Comparison of ENCODE assay signal across 9 cellular contexts in genomic region chr4:78937837-78938236, GRCh38. TPM values are rescaled to one million over a fixed set of nuclear protein-coding genes. Genes with fewer than 3 reads are reported as not detected.
A peak's percentile ranks its signal among the peaks of the same experiment; 100 is the strongest.
DNase-seq lines count a peak whose midpoint lies in the region; ATAC-seq lines count a peak whose summit lies in the region.
"Had no signal": no experiment of that assay in that cellular context is flagged by ENCODE, and none has a peak within 500 bp of the region (broad histone marks: within the 10 kb centered on the region; RNA-seq: fewer than 3 reads in every experiment).

No MANE protein-coding gene starts in this region.

- H3K4ac ChIP-seq in mesendoderm (ENCODE audit: low read depth, low read length), result no peak overlapping the region

- H3K9me3 ChIP-seq in CD4-positive, CD25-positive, alpha-beta regulatory T cell (ENCODE audit: control insufficient read depth in 2 of 2, low read length in 2 of 2), result no peaks in the 10 kb centered on the region
- H3K9me3 ChIP-seq in HUES64 (ENCODE audit: insufficient read depth, low read depth, low read length), result no peaks in the 10 kb centered on the region
- no peaks in the 10 kb centered on the region for H3K9me3 ChIP-seq in adipocyte (ENCODE audit: control insufficient read depth, low read length)

- no peak overlapping the region for H4K8ac ChIP-seq in mesendoderm (ENCODE audit: low read depth, low read length)

- H3K27ac Mint-ChIP-seq in CD4-positive, CD25-positive, alpha-beta regulatory T cell, result peak overlapping the region in 1 of 3 donors; percentile 70

- no peak overlapping the region for H3K23ac ChIP-seq in mesendoderm (ENCODE audit: low read length)

- H3K27me3 ChIP-seq in CD4-positive, CD25-positive, alpha-beta regulatory T cell (ENCODE audit: control insufficient read depth, insufficient read depth, low read length), result no peaks in the 10 kb centered on the region
- H3K27me3 ChIP-seq in HUES64 (ENCODE audit: insufficient read depth, low read length) (peaks cover 14% of the 10 kb centered on the region; the same call in 1 of the 2 replicates), adipocyte (replicated peaks; ENCODE audit: control insufficient read depth, insufficient read depth, low read length) (no peaks in the 10 kb centered on the region), mesendoderm (ENCODE audit: insufficient read depth, low read length, poor library complexity) (no peaks in the 10 kb centered on the region)

- H3K4me1 ChIP-seq in CD4-positive, CD25-positive, alpha-beta regulatory T cell (ENCODE audit: control insufficient read depth, insufficient read depth, low read length, poor library complexity, severe bottlenecking), result peaks cover 18% of the 10 kb centered on the region
- H3K4me1 ChIP-seq in HUES64 (ENCODE audit: insufficient read depth, low read length), result peaks cover 31% of the 10 kb centered on the region
- H3K4me1 ChIP-seq in adipocyte (ENCODE audit: control insufficient read depth, insufficient read depth, low read length), result peaks cover 18% of the 10 kb centered on the region
- peaks cover 13% of the 10 kb centered on the region for H3K4me1 ChIP-seq in mesendoderm (ENCODE audit: control insufficient read depth, low read depth, low read length)

- H2AK5ac ChIP-seq in mesendoderm (ENCODE audit: low read length), result no peak overlapping the region

- no peak overlapping the region for H2BK120ac ChIP-seq in mesendoderm (ENCODE audit: low read depth, low read length)

- 52% methylated on average over 4 of the region's 4 CpGs for WGBS in HUES64
- WGBS in mesendoderm (ENCODE audit: extremely low coverage, insufficient coverage, low lambda C conversion rate), result no CpG with 5 or more reads among the region's 4 CpGs

- peaks cover 7% of the 10 kb centered on the region for H3K36me3 ChIP-seq in CD4-positive, CD25-positive, alpha-beta regulatory T cell (ENCODE audit: control insufficient read depth, insufficient read depth, low read length)
- peaks cover 23% of the 10 kb centered on the region for H3K36me3 ChIP-seq in HUES64 (ENCODE audit: insufficient read depth, low read length)
- H3K36me3 ChIP-seq in adipocyte (ENCODE audit: control insufficient read depth, insufficient read depth, low read length, severe bottlenecking), result no peaks in the 10 kb centered on the region
- H3K36me3 ChIP-seq in mesendoderm (ENCODE audit: control insufficient read depth, insufficient read depth, low read length), result no peaks in the 10 kb centered on the region

- H3K18ac ChIP-seq in mesendoderm (ENCODE audit: low read length), result no peak overlapping the region

- H2BK5ac ChIP-seq in mesendoderm (ENCODE audit: low read length), result no peak overlapping the region

- H3K36me3 Mint-ChIP-seq in CD4-positive, CD25-positive, alpha-beta regulatory T cell, result peaks cover 11% of the 10 kb centered on the region

- H3K9ac ChIP-seq in HUES64 (ENCODE audit: low read depth, low read length) (peak overlapping the region; percentile 81; the same call in 1 of the 2 replicates), adipocyte (ENCODE audit: low read length) (no peak overlapping the region), mesendoderm (ENCODE audit: low read length) (no peak overlapping the region)

- no peak overlapping the region for H4K5ac ChIP-seq in mesendoderm (ENCODE audit: low read length)

- H3K27me3 Mint-ChIP-seq in CD4-positive, CD25-positive, alpha-beta regulatory T cell, result peaks cover 10% of the 10 kb centered on the region

- H3K79me1 ChIP-seq in mesendoderm (ENCODE audit: low read length), result peaks cover 12% of the 10 kb centered on the region

- ATAC-seq in CD4-positive, CD25-positive, alpha-beta regulatory T cell (ENCODE audit: low read depth in 2 of 2), result no peak
- ATAC-seq in GM21825 (IDR thresholded peaks at IDR 0.05; ENCODE audit: unreplicated experiment), result no peak

- DNase-seq in CD4-positive, CD25-positive, alpha-beta regulatory T cell, result no peak
- DNase-seq in adipocyte (ENCODE audit: low read depth) (no peak), mesendoderm (peak; percentile 48), NCI-H526 treated with DMSO at 0.1 percent for 48 hours (lab: John Stamatoyannopoulos, UW) (no peak), HuH-7.5 (ENCODE audit: low spot score) (no peak), SHP77 (lab: John Stamatoyannopoulos, UW) (no peak)
- DNase-seq: cerebellar nuclear complex had no signal

- peaks cover 0 to 2% (median 0%) of the 10 kb centered on the region in 7 donors for H3K9me3 Mint-ChIP-seq in CD4-positive, CD25-positive, alpha-beta regulatory T cell

- no peak overlapping the region for H3K56ac ChIP-seq in mesendoderm (ENCODE audit: low read length)

- peak overlapping the region; percentile 1 for H3K4me2 ChIP-seq in mesendoderm (ENCODE audit: low read length)

- H3K4me3 Mint-ChIP-seq in CD4-positive, CD25-positive, alpha-beta regulatory T cell, result peak overlapping the region; percentile 69 to 91 (median 82)

- peaks cover 9 to 51% (median 26%) of the 10 kb centered on the region in 4 donors for H3K4me1 Mint-ChIP-seq in CD4-positive, CD25-positive, alpha-beta regulatory T cell

- peaks cover 12% of the 10 kb centered on the region for H3K79me2 ChIP-seq in mesendoderm (ENCODE audit: control insufficient read depth, insufficient read depth, low read length)

- peak overlapping the region; percentile 87 for H3K4me3 ChIP-seq in CD4-positive, CD25-positive, alpha-beta regulatory T cell (ENCODE audit: low read depth, low read length)
- H3K4me3 ChIP-seq in HUES64 (ENCODE audit: low read length) (peak overlapping the region; percentile 96), adipocyte (ENCODE audit: low read length) (peak overlapping the region; percentile 93), mesendoderm (ENCODE audit: low read length) (no peak overlapping the region)

- no peak overlapping the region for H3K27ac ChIP-seq in CD4-positive, CD25-positive, alpha-beta regulatory T cell (ENCODE audit: insufficient read depth, low read length, poor library complexity, severe bottlenecking)
- H3K27ac ChIP-seq in HUES64 (ENCODE audit: low read depth, low read length), result no peak overlapping the region
- no peak overlapping the region for H3K27ac ChIP-seq in mesendoderm (ENCODE audit: low read depth, low read length)

- no peak overlapping the region for H2BK15ac ChIP-seq in mesendoderm (replicated peaks; ENCODE audit: low read depth)

RNA-seq across cellular contexts. Expression of gene PAQR3, which starts 1.4 kb away (rescaled TPM):
- total RNA-seq in CD4-positive, CD25-positive, alpha-beta regulatory T cell, result 23.5 TPM
- polyA plus RNA-seq in CD4-positive, CD25-positive, alpha-beta regulatory T cell, result 10 to 100 TPM in 2 of 4 donors, 1 to 10 TPM in 2; 6.5 to 11.7 (median 9.9) TPM
- polyA plus RNA-seq in HUES64 (2013, experiment 1 of 2), result 20.1 TPM
- polyA plus RNA-seq in HUES64 (2013, experiment 2 of 2), result 21.6 TPM
- 17.8 TPM for polyA plus RNA-seq in mesendoderm (2013, experiment 1 of 2)
- polyA plus RNA-seq in mesendoderm (2013, experiment 2 of 2), result 18.5 TPM
